Comparison of ENCODE assay signal across 1 cellular context in the genomic region with DNA sequence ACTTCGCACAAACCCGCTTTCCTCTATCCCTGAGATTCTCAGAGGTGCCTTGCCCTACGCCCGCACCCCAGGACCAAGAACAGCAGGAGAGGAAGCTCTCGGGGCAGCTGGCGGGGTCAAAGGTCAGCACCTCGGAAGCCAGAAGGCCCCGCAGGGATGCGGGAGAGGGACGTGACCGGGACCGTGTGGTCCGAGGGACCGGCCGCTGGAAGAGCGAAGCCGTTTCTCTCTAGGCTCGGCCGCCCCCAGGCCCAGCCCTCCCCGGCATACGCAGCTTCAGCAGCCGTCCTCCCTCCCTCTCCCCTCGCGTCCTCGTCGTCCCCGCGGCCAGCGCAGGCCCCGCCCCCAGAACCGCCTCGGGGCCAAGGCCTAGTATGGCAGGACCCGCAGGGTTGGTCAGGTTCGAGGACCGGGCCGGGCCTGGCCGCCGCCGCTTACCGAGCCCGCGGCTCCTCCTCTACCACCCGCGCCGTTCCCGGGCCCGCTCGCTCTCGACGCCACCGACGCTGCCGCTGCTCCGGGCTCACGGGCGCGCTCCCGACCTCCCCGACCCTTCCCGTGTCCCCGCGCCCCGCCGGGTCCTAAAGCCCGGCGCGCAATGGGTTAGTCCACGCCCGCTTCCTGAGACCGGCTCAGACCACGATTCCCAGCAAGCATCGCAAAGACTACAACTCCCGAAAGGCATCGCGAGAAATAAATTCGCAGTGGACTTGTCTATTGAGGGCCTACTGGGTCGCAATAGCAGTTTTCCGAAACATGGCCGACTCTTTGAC.
A peak's percentile ranks its signal among the peaks of the same experiment; 100 is the strongest.
TF ChIP-seq lines count a peak whose summit lies in the region.

A gene with protein sequence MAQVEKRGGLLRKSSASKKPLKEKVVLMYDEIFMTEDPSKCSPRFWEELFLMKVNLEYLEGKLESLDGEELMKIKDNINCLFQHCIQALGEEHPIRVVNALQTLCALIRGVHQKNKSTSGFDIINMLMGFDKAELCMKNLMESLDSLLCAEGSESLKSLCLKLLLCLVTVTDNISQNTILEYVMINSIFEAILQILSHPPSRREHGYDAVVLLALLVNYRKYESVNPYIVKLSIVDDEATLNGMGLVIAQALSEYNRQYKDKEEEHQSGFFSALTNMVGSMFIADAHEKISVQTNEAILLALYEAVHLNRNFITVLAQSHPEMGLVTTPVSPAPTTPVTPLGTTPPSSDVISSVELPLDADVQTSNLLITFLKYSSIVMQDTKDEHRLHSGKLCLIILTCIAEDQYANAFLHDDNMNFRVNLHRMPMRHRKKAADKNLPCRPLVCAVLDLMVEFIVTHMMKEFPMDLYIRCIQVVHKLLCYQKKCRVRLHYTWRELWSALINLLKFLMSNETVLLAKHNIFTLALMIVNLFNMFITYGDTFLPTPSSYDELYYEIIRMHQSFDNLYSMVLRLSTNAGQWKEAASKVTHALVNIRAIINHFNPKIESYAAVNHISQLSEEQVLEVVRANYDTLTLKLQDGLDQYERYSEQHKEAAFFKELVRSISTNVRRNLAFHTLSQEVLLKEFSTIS (minus strand): TSS at position 527 of the 773 bp plus-strand sequence. CDS start 16,059 bp downstream, outside the sequence.

TF ChIP-seq in HepG2, 621 proteins besides CTCF, POLR2A, EP300 and RAD21 (continued from another document and continues in another):
- TF ChIP-seq, protein P1, sequence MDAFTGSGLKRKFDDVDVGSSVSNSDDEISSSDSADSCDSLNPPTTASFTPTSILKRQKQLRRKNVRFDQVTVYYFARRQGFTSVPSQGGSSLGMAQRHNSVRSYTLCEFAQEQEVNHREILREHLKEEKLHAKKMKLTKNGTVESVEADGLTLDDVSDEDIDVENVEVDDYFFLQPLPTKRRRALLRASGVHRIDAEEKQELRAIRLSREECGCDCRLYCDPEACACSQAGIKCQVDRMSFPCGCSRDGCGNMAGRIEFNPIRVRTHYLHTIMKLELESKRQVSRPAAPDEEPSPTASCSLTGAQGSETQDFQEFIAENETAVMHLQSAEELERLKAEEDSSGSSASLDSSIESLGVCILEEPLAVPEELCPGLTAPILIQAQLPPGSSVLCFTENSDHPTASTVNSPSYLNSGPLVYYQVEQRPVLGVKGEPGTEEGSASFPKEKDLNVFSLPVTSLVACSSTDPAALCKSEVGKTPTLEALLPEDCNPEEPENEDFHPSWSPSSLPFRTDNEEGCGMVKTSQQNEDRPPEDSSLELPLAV (CRISPR knock-in tag; conservative IDR thresholded peaks at IDR 0.05; ENCODE audit: low read depth): no peak
- TF ChIP-seq ZNF430 (CRISPR knock-in tag; IDR thresholded peaks at IDR 0.05) (peak; percentile 82), ZNF747 (CRISPR knock-in tag; IDR thresholded peaks at IDR 0.05; ENCODE audit: borderline replicate concordance) (no peak), U2AF2 (IDR thresholded peaks at IDR 0.05; ENCODE audit: low read depth, low read length) (no peak), ZSCAN29 (CRISPR knock-in tag; conservative IDR thresholded peaks at IDR 0.05) (peak; percentile 87), IRF2 (CRISPR knock-in tag; IDR thresholded peaks at IDR 0.05) (peak; percentile 94), RNF2 (conservative IDR thresholded peaks at IDR 0.05; ENCODE audit: low read depth) (peak; percentile 64), ZEB1 (IDR thresholded peaks at IDR 0.05; ENCODE audit: insufficient replicate concordance, low read depth) (peak; percentile 17), ZNF788 (CRISPR knock-in tag; IDR thresholded peaks at IDR 0.05; ENCODE audit: borderline replicate concordance) (peak; percentile 83), ZNF564 (CRISPR knock-in tag; IDR thresholded peaks at IDR 0.05) (no peak; the same call in 1 of the 2 replicates), MIER2 (CRISPR knock-in tag; IDR thresholded peaks at IDR 0.05) (no peak), SCMH1 (CRISPR knock-in tag; IDR thresholded peaks at IDR 0.05; ENCODE audit: borderline replicate concordance) (no peak), ZSCAN31 (CRISPR knock-in tag; IDR thresholded peaks at IDR 0.05; ENCODE audit: low read depth) (peak; percentile 73), PHF21A (CRISPR knock-in tag; IDR thresholded peaks at IDR 0.05) (peak; percentile 79), SOX13 (IDR thresholded peaks at IDR 0.05) (no peak), SOX13 (CRISPR knock-in tag; conservative IDR thresholded peaks at IDR 0.05 in 1 of 2, IDR thresholded peaks at IDR 0.05 in 1 of 2) (peak in 1 of 2 experiments; percentile 48; a peak in 1 of 4 replicates), HNF4G (IDR thresholded peaks at IDR 0.05; ENCODE audit: borderline replicate concordance, low read depth, low read length) (0 out of 2 replicates have a peak, but pooled peaks have one; percentile 30), HNF4G (CRISPR knock-in tag; IDR thresholded peaks at IDR 0.05; ENCODE audit: borderline replicate concordance, low read depth) (peak; percentile 74; the same call in 1 of the 2 replicates), SALL1 (CRISPR knock-in tag; IDR thresholded peaks at IDR 0.05) (peak; percentile 85), ZNF816 (CRISPR knock-in tag; IDR thresholded peaks at IDR 0.05; ENCODE audit: borderline replicate concordance) (peak; percentile 83; the same call in 1 of the 2 replicates), ZNF335 (CRISPR knock-in tag; IDR thresholded peaks at IDR 0.05) (0 out of 2 replicates have a peak, but pooled peaks have one; percentile 73), ZNF660 (CRISPR knock-in tag; IDR thresholded peaks at IDR 0.05; ENCODE audit: borderline replicate concordance, low read depth) (no peak), KMT2B (CRISPR knock-in tag; IDR thresholded peaks at IDR 0.05) (peak; percentile 68; the same call in 1 of the 2 replicates), ATRX (CRISPR knock-in tag; IDR thresholded peaks at IDR 0.05; ENCODE audit: borderline replicate concordance) (no peak), CBX2 (IDR thresholded peaks at IDR 0.05; ENCODE audit: low read depth, low read length) (no peak), CBX2 (CRISPR knock-in tag; IDR thresholded peaks at IDR 0.05; ENCODE audit: low read depth) (no peak), ZNF780A (CRISPR knock-in tag; IDR thresholded peaks at IDR 0.05) (0 out of 2 replicates have a peak, but pooled peaks have one; percentile 35), MBNL3 (CRISPR knock-in tag; conservative IDR thresholded peaks at IDR 0.05) (no peak), NFKBIZ (CRISPR knock-in tag; IDR thresholded peaks at IDR 0.05) (peak; percentile 19; the same call in 1 of the 2 replicates), SMYD3 (CRISPR knock-in tag; IDR thresholded peaks at IDR 0.05) (peak; percentile 25; the same call in 1 of the 2 replicates), ZNF619 (CRISPR knock-in tag; IDR thresholded peaks at IDR 0.05) (peak; percentile 92), NFRKB (IDR thresholded peaks at IDR 0.05) (no peak), TBL1XR1 (IDR thresholded peaks at IDR 0.05; ENCODE audit: borderline replicate concordance, low read length, partially characterized antibody) (peak; percentile 70), SIX1 (CRISPR knock-in tag; IDR thresholded peaks at IDR 0.05; ENCODE audit: borderline replicate concordance) (no peak)
- TF ChIP-seq, protein P2, sequence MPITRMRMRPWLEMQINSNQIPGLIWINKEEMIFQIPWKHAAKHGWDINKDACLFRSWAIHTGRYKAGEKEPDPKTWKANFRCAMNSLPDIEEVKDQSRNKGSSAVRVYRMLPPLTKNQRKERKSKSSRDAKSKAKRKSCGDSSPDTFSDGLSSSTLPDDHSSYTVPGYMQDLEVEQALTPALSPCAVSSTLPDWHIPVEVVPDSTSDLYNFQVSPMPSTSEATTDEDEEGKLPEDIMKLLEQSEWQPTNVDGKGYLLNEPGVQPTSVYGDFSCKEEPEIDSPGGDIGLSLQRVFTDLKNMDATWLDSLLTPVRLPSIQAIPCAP (CRISPR knock-in tag; IDR thresholded peaks at IDR 0.05; ENCODE audit: low read depth): no peak
- TF ChIP-seq, protein P3, sequence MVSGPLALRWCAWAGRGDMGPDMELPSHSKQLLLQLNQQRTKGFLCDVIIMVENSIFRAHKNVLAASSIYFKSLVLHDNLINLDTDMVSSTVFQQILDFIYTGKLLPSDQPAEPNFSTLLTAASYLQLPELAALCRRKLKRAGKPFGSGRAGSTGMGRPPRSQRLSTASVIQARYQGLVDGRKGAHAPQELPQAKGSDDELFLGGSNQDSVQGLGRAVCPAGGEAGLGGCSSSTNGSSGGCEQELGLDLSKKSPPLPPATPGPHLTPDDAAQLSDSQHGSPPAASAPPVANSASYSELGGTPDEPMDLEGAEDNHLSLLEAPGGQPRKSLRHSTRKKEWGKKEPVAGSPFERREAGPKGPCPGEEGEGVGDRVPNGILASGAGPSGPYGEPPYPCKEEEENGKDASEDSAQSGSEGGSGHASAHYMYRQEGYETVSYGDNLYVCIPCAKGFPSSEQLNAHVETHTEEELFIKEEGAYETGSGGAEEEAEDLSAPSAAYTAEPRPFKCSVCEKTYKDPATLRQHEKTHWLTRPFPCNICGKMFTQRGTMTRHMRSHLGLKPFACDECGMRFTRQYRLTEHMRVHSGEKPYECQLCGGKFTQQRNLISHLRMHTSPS (CRISPR knock-in tag; IDR thresholded peaks at IDR 0.05; ENCODE audit: low read depth): peak; percentile 49; the same call in 1 of the 2 replicates
- TF ChIP-seq, protein P4, sequence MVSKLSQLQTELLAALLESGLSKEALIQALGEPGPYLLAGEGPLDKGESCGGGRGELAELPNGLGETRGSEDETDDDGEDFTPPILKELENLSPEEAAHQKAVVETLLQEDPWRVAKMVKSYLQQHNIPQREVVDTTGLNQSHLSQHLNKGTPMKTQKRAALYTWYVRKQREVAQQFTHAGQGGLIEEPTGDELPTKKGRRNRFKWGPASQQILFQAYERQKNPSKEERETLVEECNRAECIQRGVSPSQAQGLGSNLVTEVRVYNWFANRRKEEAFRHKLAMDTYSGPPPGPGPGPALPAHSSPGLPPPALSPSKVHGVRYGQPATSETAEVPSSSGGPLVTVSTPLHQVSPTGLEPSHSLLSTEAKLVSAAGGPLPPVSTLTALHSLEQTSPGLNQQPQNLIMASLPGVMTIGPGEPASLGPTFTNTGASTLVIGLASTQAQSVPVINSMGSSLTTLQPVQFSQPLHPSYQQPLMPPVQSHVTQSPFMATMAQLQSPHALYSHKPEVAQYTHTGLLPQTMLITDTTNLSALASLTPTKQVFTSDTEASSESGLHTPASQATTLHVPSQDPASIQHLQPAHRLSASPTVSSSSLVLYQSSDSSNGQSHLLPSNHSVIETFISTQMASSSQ (IDR thresholded peaks at IDR 0.05; ENCODE audit: low read depth): 0 out of 2 replicates have a peak, but pooled peaks have one; percentile 44
- TF ChIP-seq, protein P4 (CRISPR knock-in tag; IDR thresholded peaks at IDR 0.05; ENCODE audit: borderline replicate concordance): peak; percentile 54; the same call in 1 of the 2 replicates
- TF ChIP-seq, protein P5, sequence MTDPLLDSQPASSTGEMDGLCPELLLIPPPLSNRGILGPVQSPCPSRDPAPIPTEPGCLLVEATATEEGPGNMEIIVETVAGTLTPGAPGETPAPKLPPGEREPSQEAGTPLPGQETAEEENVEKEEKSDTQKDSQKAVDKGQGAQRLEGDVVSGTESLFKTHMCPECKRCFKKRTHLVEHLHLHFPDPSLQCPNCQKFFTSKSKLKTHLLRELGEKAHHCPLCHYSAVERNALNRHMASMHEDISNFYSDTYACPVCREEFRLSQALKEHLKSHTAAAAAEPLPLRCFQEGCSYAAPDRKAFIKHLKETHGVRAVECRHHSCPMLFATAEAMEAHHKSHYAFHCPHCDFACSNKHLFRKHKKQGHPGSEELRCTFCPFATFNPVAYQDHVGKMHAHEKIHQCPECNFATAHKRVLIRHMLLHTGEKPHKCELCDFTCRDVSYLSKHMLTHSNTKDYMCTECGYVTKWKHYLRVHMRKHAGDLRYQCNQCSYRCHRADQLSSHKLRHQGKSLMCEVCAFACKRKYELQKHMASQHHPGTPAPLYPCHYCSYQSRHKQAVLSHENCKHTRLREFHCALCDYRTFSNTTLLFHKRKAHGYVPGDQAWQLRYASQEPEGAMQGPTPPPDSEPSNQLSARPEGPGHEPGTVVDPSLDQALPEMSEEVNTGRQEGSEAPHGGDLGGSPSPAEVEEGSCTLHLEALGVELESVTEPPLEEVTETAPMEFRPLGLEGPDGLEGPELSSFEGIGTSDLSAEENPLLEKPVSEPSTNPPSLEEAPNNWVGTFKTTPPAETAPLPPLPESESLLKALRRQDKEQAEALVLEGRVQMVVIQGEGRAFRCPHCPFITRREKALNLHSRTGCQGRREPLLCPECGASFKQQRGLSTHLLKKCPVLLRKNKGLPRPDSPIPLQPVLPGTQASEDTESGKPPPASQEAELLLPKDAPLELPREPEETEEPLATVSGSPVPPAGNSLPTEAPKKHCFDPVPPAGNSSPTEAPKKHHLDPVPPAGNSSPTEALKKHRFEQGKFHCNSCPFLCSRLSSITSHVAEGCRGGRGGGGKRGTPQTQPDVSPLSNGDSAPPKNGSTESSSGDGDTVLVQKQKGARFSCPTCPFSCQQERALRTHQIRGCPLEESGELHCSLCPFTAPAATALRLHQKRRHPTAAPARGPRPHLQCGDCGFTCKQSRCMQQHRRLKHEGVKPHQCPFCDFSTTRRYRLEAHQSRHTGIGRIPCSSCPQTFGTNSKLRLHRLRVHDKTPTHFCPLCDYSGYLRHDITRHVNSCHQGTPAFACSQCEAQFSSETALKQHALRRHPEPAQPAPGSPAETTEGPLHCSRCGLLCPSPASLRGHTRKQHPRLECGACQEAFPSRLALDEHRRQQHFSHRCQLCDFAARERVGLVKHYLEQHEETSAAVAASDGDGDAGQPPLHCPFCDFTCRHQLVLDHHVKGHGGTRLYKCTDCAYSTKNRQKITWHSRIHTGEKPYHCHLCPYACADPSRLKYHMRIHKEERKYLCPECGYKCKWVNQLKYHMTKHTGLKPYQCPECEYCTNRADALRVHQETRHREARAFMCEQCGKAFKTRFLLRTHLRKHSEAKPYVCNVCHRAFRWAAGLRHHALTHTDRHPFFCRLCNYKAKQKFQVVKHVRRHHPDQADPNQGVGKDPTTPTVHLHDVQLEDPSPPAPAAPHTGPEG (CRISPR knock-in tag; IDR thresholded peaks at IDR 0.05): no peak; the same call in 1 of the 2 replicates
- TF ChIP-seq, protein P6, sequence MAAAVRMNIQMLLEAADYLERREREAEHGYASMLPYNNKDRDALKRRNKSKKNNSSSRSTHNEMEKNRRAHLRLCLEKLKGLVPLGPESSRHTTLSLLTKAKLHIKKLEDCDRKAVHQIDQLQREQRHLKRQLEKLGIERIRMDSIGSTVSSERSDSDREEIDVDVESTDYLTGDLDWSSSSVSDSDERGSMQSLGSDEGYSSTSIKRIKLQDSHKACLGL (CRISPR knock-in tag; IDR thresholded peaks at IDR 0.05): no peak
- TF ChIP-seq, protein P7, sequence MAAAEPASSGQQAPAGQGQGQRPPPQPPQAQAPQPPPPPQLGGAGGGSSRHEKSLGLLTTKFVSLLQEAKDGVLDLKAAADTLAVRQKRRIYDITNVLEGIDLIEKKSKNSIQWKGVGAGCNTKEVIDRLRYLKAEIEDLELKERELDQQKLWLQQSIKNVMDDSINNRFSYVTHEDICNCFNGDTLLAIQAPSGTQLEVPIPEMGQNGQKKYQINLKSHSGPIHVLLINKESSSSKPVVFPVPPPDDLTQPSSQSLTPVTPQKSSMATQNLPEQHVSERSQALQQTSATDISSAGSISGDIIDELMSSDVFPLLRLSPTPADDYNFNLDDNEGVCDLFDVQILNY (CRISPR knock-in tag; conservative IDR thresholded peaks at IDR 0.05): peak; percentile 80
